ENCODE assay signal across 26 cellular contexts in genomic region chr20:8057871-8058270, GRCh38.
"Had no signal": no experiment of that assay in that cellular context is flagged by ENCODE, and none has a peak within 500 bp of the region (broad histone marks: within the 10 kb centered on the region; RNA-seq: fewer than 3 reads in every experiment).

No MANE protein-coding gene starts in this region.

- H3K36me3 ChIP-seq: adrenal gland, colonic mucosa, esophagus squamous epithelium, left lung, lower lobe of right lung, right atrium auricular region, tibial nerve had no signal

- H3K36me3 Mint-ChIP-seq: activated naive CD8-positive, alpha-beta T cell treated with anti-CD3 and anti-CD28 coated beads for 36 hours; natural killer cell had no signal

- ATAC-seq: body of pancreas, left lung, lower lobe of right lung, natural killer cell had no signal

- H3K4me1 Mint-ChIP-seq: activated naive CD8-positive, alpha-beta T cell treated with anti-CD3 and anti-CD28 coated beads for 36 hours; natural killer cell had no signal

- H3K27me3 ChIP-seq: adrenal gland, body of pancreas, colonic mucosa, esophagus squamous epithelium, left lung, right atrium auricular region, tibial nerve had no signal

- H3K27ac ChIP-seq: adrenal gland, body of pancreas, colonic mucosa, epithelial cell of prostate, esophagus squamous epithelium, left lung, lower lobe of right lung, right atrium auricular region, tibial nerve, VCaP had no signal

- H3K9me3 Mint-ChIP-seq: activated naive CD4-positive, alpha-beta T cell treated with anti-CD3 and anti-CD28 coated beads for 36 hours; activated naive CD8-positive, alpha-beta T cell treated with anti-CD3 and anti-CD28 coated beads for 36 hours; activated T-helper 1 cell treated with anti-CD3 and anti-CD28 coated beads, Interleukin-12 subunit alpha, Interleukin-12 subunit beta, Interleukin-2, Interleukin-4 antibody, amounts not matched to agents 30 ng/mL and 10 ng/mL and 1 ng/mL, durations not matched to agents 14 hours and 24 hours and 36 hours; natural killer cell had no signal

- H3K9me3 ChIP-seq: adrenal gland, body of pancreas, colonic mucosa, esophagus squamous epithelium, left lung, lower lobe of right lung, right atrium auricular region, tibial nerve had no signal

- H3K4me3 Mint-ChIP-seq: activated naive CD4-positive, alpha-beta T cell treated with anti-CD3 and anti-CD28 coated beads for 36 hours; activated naive CD8-positive, alpha-beta T cell treated with anti-CD3 and anti-CD28 coated beads for 36 hours; activated T-helper 1 cell treated with anti-CD3 and anti-CD28 coated beads, Interleukin-12 subunit alpha, Interleukin-12 subunit beta, Interleukin-2, Interleukin-4 antibody, amounts not matched to agents 30 ng/mL and 10 ng/mL and 1 ng/mL, durations not matched to agents 14 hours and 24 hours and 36 hours; natural killer cell had no signal

- H3K4me3 ChIP-seq: adrenal gland, body of pancreas, colonic mucosa, esophagus squamous epithelium, left lung, lower lobe of right lung, right atrium auricular region, tibial nerve had no signal

- H3K27ac Mint-ChIP-seq: activated naive CD4-positive, alpha-beta T cell treated with anti-CD3 and anti-CD28 coated beads for 36 hours; activated naive CD8-positive, alpha-beta T cell treated with anti-CD3 and anti-CD28 coated beads for 36 hours; activated T-helper 1 cell treated with anti-CD3 and anti-CD28 coated beads, Interleukin-12 subunit alpha, Interleukin-12 subunit beta, Interleukin-2, Interleukin-4 antibody, amounts not matched to agents 30 ng/mL and 10 ng/mL and 1 ng/mL, durations not matched to agents 14 hours and 24 hours and 36 hours; natural killer cell had no signal

- H3K4me1 ChIP-seq: adrenal gland, body of pancreas, colonic mucosa, left lung, lower lobe of right lung, tibial nerve had no signal

- DNase-seq: activated CD4-positive, alpha-beta T cell treated with anti-CD3 and anti-CD28 coated beads for 48 hours; activated CD4-positive, alpha-beta T cell treated with anti-CD3 and anti-CD28 coated beads, Interleukin-2, amount 50 U/mL, for 48 hours; activated CD8-positive, alpha-beta memory T cell treated with anti-CD3 and anti-CD28 coated beads, Interleukin-2, amount 50 U/mL, for 4 hours; activated effector memory CD4-positive, alpha-beta T cell treated with anti-CD3 and anti-CD28 coated beads, Interleukin-2, amount 50 U/mL, for 16 hours; activated naive CD4-positive, alpha-beta T cell treated with anti-CD3 and anti-CD28 coated beads for 36 hours; activated naive CD8-positive, alpha-beta T cell treated with anti-CD3 and anti-CD28 coated beads for 36 hours; activated T-cell treated with anti-CD3 and anti-CD28 coated beads, Interleukin-2, amount 50 U/mL, for 1 hour; adrenal gland; aorta; body of pancreas; cerebellar nuclear complex; colonic mucosa; effector CD8-positive, alpha-beta T cell; esophagus squamous epithelium; foreskin melanocyte; glutamatergic neuron; left lung; lower lobe of right lung; mesenchymal stem cell; natural killer cell; stimulated activated naive CD4-positive, alpha-beta T cell treated with Interleukin-2 at 50 U/mL for 16 hours had no signal
